In genomic region chr14:59067135-59067894, GRCh38 we compare ENCODE assay signal across 20 cellular contexts.
DNase-seq lines count a peak whose midpoint lies in the region; ATAC-seq and TF ChIP-seq lines count a peak whose summit lies in the region.
"Had no signal": no experiment of that assay in that cellular context is flagged by ENCODE, and none has a peak within 500 bp of the region (broad histone marks: within the 10 kb centered on the region; RNA-seq: fewer than 3 reads in every experiment).

No MANE protein-coding gene starts in this region.

- TF ChIP-seq POLR2A in NB4 (IDR thresholded peaks at IDR 0.05; ENCODE audit: extremely low read depth, insufficient read length): no peak

- H3K9me3 Mint-ChIP-seq in nephron (peaks cover 23% of the 10 kb centered on the region), type B pancreatic cell (peaks cover 6% of the 10 kb centered on the region)

- H3K27me3 Mint-ChIP-seq in nephron (ENCODE audit: low read depth): no peaks in the 10 kb centered on the region
- no peaks in the 10 kb centered on the region for H3K27me3 Mint-ChIP-seq in type B pancreatic cell

- H3K4me1 Mint-ChIP-seq in nephron (peaks cover 15% of the 10 kb centered on the region), type B pancreatic cell (ENCODE audit: unreplicated experiment) (peaks cover 5% of the 10 kb centered on the region)

- peak; percentile 91 for ATAC-seq in esophagus mucosa
- ATAC-seq: lower lobe of right lung had no signal

- TF ChIP-seq CTCF in NB4 (IDR thresholded peaks at IDR 0.05; ENCODE audit: low read depth, low read length) (no peak), nephron (IDR thresholded peaks at IDR 0.05; ENCODE audit: unreplicated experiment in 3 of 3) (no peak), type B pancreatic cell (conservative IDR thresholded peaks at IDR 0.05) (no peak)

- H3K36me3 Mint-ChIP-seq in nephron (ENCODE audit: low read depth) (peaks cover 5% of the 10 kb centered on the region), type B pancreatic cell (no peaks in the 10 kb centered on the region)

- no peak overlapping the region for H3K4me3 ChIP-seq in NB4 (ENCODE audit: low read depth, low read length)
- H3K4me3 ChIP-seq: ascending aorta, HAP-1, lower lobe of right lung, SK-N-MC, uterus had no signal

- H3K4me3 Mint-ChIP-seq in nephron (no peak overlapping the region), type B pancreatic cell (no peak overlapping the region)

- DNase-seq in GDM1 (lab: John Stamatoyannopoulos, UW): peak; percentile 52
- DNase-seq in NB4 (ENCODE audit: low read depth): peak; percentile 33
- no peak for DNase-seq in kidney glomerular epithelial cell (lab: John Stamatoyannopoulos, UW)
- DNase-seq in NCI-H2081 (lab: John Stamatoyannopoulos, UW): no peak
- DNase-seq in SKM-1 treated with dmso at 0.1 percent for 144 hours (lab: John Stamatoyannopoulos, UW; ENCODE audit: unreplicated experiment): no peak
- DNase-seq in type B pancreatic cell (ENCODE audit: extremely low spot score, unreplicated experiment): no peak
- DNase-seq: activated CD8-positive, alpha-beta memory T cell treated with anti-CD3 and anti-CD28 coated beads for 24 hours; activated gamma-delta T cell treated with Interleukin-2 at 50 U/mL for 16 hours; BE2C; lower lobe of right lung; NCI-H1417; NCI-H2227 treated with DMSO at 0.1 percent for 48 hours; NK-92 treated with Interleukin-12 subunit alpha and Interleukin-12 subunit beta, amount 100 ng/mL, for 24 hours; uterus; WERI-Rb-1 had no signal

- H3K27ac Mint-ChIP-seq in nephron: peak overlapping the region in 2 of 3 experiments; percentile 3 to 12
- no peak overlapping the region for H3K27ac Mint-ChIP-seq in type B pancreatic cell

Comparison
In these comparisons a context has a peak if more than half of its experiments do, and no peak if none do; other contexts are left out.
1. DNase-seq: peak in GDM1 (single experiment) and NB4 (single experiment); none in kidney glomerular epithelial cell (single experiment), NCI-H2081 (0 of 2), SKM-1 treated with dmso at 0.1 percent for 144 hours (single experiment) and type B pancreatic cell (single experiment).